Comparison of ENCODE assay signal across 9 cellular contexts in genomic region chr7:139106959-139107358, GRCh38. TPM values are rescaled to one million over a fixed set of nuclear protein-coding genes. Genes with fewer than 3 reads are reported as not detected.
A peak's percentile ranks its signal among the peaks of the same experiment; 100 is the strongest.
DNase-seq lines count a peak whose midpoint lies in the region; ATAC-seq and TF ChIP-seq lines count a peak whose summit lies in the region.
"Had no signal": no experiment of that assay in that cellular context is flagged by ENCODE, and none has a peak within 500 bp of the region (broad histone marks: within the 10 kb centered on the region; RNA-seq: fewer than 3 reads in every experiment).

No MANE protein-coding gene starts in this region.

- peaks cover 35% of the 10 kb centered on the region for H3K4me1 Mint-ChIP-seq in activated CD8-positive, alpha-beta memory T cell treated with anti-CD3 and anti-CD28 coated beads, Interleukin-2, amount 10 ng/mL, durations not matched to agents 7 days and 5 days
- peaks cover 46% of the 10 kb centered on the region for H3K4me1 Mint-ChIP-seq in T-helper 17 cell

- H3K36me3 ChIP-seq in suprapubic skin: no peaks in the 10 kb centered on the region

- ATAC-seq in activated CD8-positive, alpha-beta memory T cell treated with anti-CD3 and anti-CD28 coated beads, Interleukin-2, amount 10 ng/mL, durations not matched to agents 7 days and 5 days: no peak
- ATAC-seq in T-helper 17 cell (no peak), GM21737 (IDR thresholded peaks at IDR 0.05; ENCODE audit: unreplicated experiment) (no peak)

- H3K9me3 Mint-ChIP-seq in activated CD8-positive, alpha-beta memory T cell treated with anti-CD3 and anti-CD28 coated beads, Interleukin-2, amount 10 ng/mL, durations not matched to agents 7 days and 5 days (ENCODE audit: low read depth): no peaks in the 10 kb centered on the region

- peak; percentile 16 for DNase-seq in activated CD8-positive, alpha-beta memory T cell treated with anti-CD3 and anti-CD28 coated beads, Interleukin-2, amount 10 ng/mL, durations not matched to agents 7 days and 5 days
- no peak for DNase-seq in activated CD8-positive, alpha-beta memory T cell treated with anti-CD3 and anti-CD28 coated beads, Interleukin-2, amount 50 U/mL, for 48 hours
- DNase-seq in T-helper 17 cell (no peak), fibroblast of the aortic adventitia (ENCODE audit: low read depth) (peak; percentile 8), suprapubic skin (ENCODE audit: low spot score in 2 of 2) (no peak), NCI-H2029 treated with DMSO at 0.1 percent for 48 hours (lab: John Stamatoyannopoulos, UW) (no peak), amniotic stem cell (lab: John Stamatoyannopoulos, UW) (no peak)
- DNase-seq: foreskin melanocyte had no signal

- 42% methylated on average over 2 of the region's 2 CpGs for WGBS in suprapubic skin

- no peaks in the 10 kb centered on the region for H3K27me3 Mint-ChIP-seq in activated CD8-positive, alpha-beta memory T cell treated with anti-CD3 and anti-CD28 coated beads, Interleukin-2, amount 10 ng/mL, durations not matched to agents 7 days and 5 days
- H3K27me3 Mint-ChIP-seq in T-helper 17 cell: no peaks in the 10 kb centered on the region

- H3K27me3 ChIP-seq in suprapubic skin: no peaks in the 10 kb centered on the region

- CTCF ChIA-PET in activated CD8-positive, alpha-beta memory T cell treated with anti-CD3 and anti-CD28 coated beads, Interleukin-2, amount 10 ng/mL, durations not matched to agents 7 days and 5 days (lab: Charles Lee): interaction anchor here (1.5 to 2.6 kb wide), 2 partner anchors 12 to 15 kb away, joined by 4 to 14 read pairs; no protein-coding TSS in a partner anchor

- H3K27ac Mint-ChIP-seq in activated CD8-positive, alpha-beta memory T cell treated with anti-CD3 and anti-CD28 coated beads, Interleukin-2, amount 10 ng/mL, durations not matched to agents 7 days and 5 days: peak overlapping the region; percentile 92
- H3K27ac Mint-ChIP-seq in T-helper 17 cell: peak overlapping the region; percentile 99

- TF ChIP-seq POLR2A in suprapubic skin (IDR thresholded peaks at IDR 0.05): no peak

- peak overlapping the region; percentile 90 for H3K4me3 ChIP-seq in fibroblast of the aortic adventitia (ENCODE audit: low read depth, low read length)
- H3K4me3 ChIP-seq in suprapubic skin: peak overlapping the region; percentile 90

- no peak overlapping the region for H3K27ac ChIP-seq in suprapubic skin

- peaks cover 56% of the 10 kb centered on the region for H3K36me3 Mint-ChIP-seq in activated CD8-positive, alpha-beta memory T cell treated with anti-CD3 and anti-CD28 coated beads, Interleukin-2, amount 10 ng/mL, durations not matched to agents 7 days and 5 days
- peaks cover 16% of the 10 kb centered on the region for H3K36me3 Mint-ChIP-seq in T-helper 17 cell (ENCODE audit: low read depth)

- H3K4me1 ChIP-seq in suprapubic skin: peaks cover 49% of the 10 kb centered on the region

- H3K9me3 ChIP-seq in T-helper 17 cell (ENCODE audit: control insufficient read depth, low read length, poor library complexity, severe bottlenecking): no peaks in the 10 kb centered on the region
- no peaks in the 10 kb centered on the region for H3K9me3 ChIP-seq in suprapubic skin

- no peak for TF ChIP-seq EP300 in suprapubic skin (IDR thresholded peaks at IDR 0.05)

- peak overlapping the region; percentile 100 for H3K4me3 Mint-ChIP-seq in activated CD8-positive, alpha-beta memory T cell treated with anti-CD3 and anti-CD28 coated beads, Interleukin-2, amount 10 ng/mL, durations not matched to agents 7 days and 5 days
- peak overlapping the region; percentile 96 for H3K4me3 Mint-ChIP-seq in T-helper 17 cell

- TF ChIP-seq CTCF in fibroblast of the aortic adventitia (IDR thresholded peaks at IDR 0.05; ENCODE audit: insufficient read depth, low read length): no peak
- TF ChIP-seq CTCF in suprapubic skin (IDR thresholded peaks at IDR 0.05): no peak

RNA-seq across cellular contexts. Expression of gene ZC3HAV1, which starts 2.6 kb away (rescaled TPM):
- total RNA-seq in activated CD8-positive, alpha-beta memory T cell treated with anti-CD3 and anti-CD28 coated beads, Interleukin-2, amount 10 ng/mL, durations not matched to agents 7 days and 5 days: 100 to 1,000 TPM; 125 to 139 TPM
- total RNA-seq in T-helper 17 cell: 100 to 1,000 TPM; 154 to 177 TPM
- total RNA-seq in fibroblast of the aortic adventitia (ENCODE audit: low replicate concordance): 20.0 and 55.4 TPM in 2 replicates
- 10 to 100 TPM; 27.0 to 34.4 (median 29.8) TPM for total RNA-seq in suprapubic skin

Comparison
In these comparisons a context has a peak if more than half of its experiments do, and no peak if none do; other contexts are left out.
1. DNase-seq: peak in activated CD8-positive, alpha-beta memory T cell treated with anti-CD3 and anti-CD28 coated beads, Interleukin-2, amount 10 ng/mL, durations not matched to agents 7 days and 5 days (single experiment) and fibroblast of the aortic adventitia (single experiment); none in activated CD8-positive, alpha-beta memory T cell treated with anti-CD3 and anti-CD28 coated beads, Interleukin-2, amount 50 U/mL, for 48 hours (single experiment), T-helper 17 cell (0 of 3), suprapubic skin (0 of 2), NCI-H2029 treated with DMSO at 0.1 percent for 48 hours (single experiment) and amniotic stem cell (single experiment).